ENCODE assay signal across 8 cellular contexts in the genomic region with DNA sequence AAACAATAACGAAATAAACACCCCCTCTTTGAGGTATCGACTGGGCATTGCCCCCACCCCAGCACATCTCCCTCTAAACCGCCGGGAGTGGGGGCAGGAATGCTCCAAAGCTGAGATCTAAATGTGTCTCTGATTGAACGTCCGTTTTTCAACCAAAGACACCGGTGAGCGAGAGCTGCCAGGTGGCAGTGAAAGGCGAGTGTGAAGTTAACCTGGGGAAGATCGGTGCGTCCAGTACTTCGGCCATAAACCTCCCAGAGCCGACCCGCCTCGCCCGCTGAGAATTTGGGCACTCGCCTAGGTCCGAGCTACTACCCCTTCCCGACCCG. TPM values are rescaled to one million over a fixed set of nuclear protein-coding genes. Genes with fewer than 3 reads are reported as not detected.
DNase-seq lines count a peak whose midpoint lies in the region; ATAC-seq and TF ChIP-seq lines count a peak whose summit lies in the region.

No MANE protein-coding gene starts in this region.

- H3K36me3 ChIP-seq in prostate gland, result no peaks in the 10 kb centered on the region

- H3K4me1 ChIP-seq in prostate gland (replicated peaks), result no peaks in the 10 kb centered on the region

- POLR2A ChIA-PET in activated B cell treated with CpG ODN at 0.5 μM for 24 hours (lab: Charles Lee), result interaction anchor here (1.0 to 2.2 kb wide), 9 partner anchors 43 to 645 kb away, joined by 3 to 11 read pairs (median 4); a partner anchor contains a TSS

- H3K27me3 ChIP-seq in prostate gland (replicated peaks; ENCODE audit: insufficient read depth), result no peaks in the 10 kb centered on the region

- peak overlapping the region; percentile 85 to 86 for H3K27ac ChIP-seq in prostate gland

- H3K27ac Mint-ChIP-seq in activated B cell treated with CpG ODN at 0.5 μM for 24 hours, result peak overlapping the region; percentile 88

- H3K9me3 Mint-ChIP-seq in activated B cell treated with CpG ODN at 0.5 μM for 24 hours, result no peaks in the 10 kb centered on the region

- intact Hi-C loops in activated B cell treated with CpG ODN at 0.5 μM for 24 hours (cut with micrococcal nuclease), result loop anchor here (1.0 to 5.0 kb wide), 10 partner anchors 51 to 1151 kb away; a partner anchor contains a TSS
- intact Hi-C loops in prostate gland (cut with DNase I), result no loop called here

- TF ChIP-seq CTCF in activated B cell treated with CpG ODN at 0.5 μM for 24 hours (IDR thresholded peaks at IDR 0.05) (no peak), prostate gland (IDR thresholded peaks at IDR 0.05) (no peak)

- peaks cover 25% of the 10 kb centered on the region for H3K4me1 Mint-ChIP-seq in activated B cell treated with CpG ODN at 0.5 μM for 24 hours

- CTCF ChIA-PET in activated B cell treated with CpG ODN at 0.5 μM for 24 hours (lab: Charles Lee), result interaction anchor here (1.1 to 1.4 kb wide), 2 partner anchors 149 to 259 kb away, joined by 3 read pairs; no protein-coding TSS in a partner anchor

- H3K4me3 Mint-ChIP-seq in activated B cell treated with CpG ODN at 0.5 μM for 24 hours, result peak overlapping the region; percentile 95

- DNase-seq in NCI-H2227 (lab: John Stamatoyannopoulos, UW; ENCODE audit: unreplicated experiment), result peak; percentile 33
- no peak for DNase-seq in NCI-H2227 treated with DMSO at 0.1 percent for 48 hours (lab: John Stamatoyannopoulos, UW)
- no peak for DNase-seq in activated B cell treated with CpG ODN at 0.5 μM for 24 hours
- DNase-seq in globus pallidus (ENCODE audit: low spot score), result peak; percentile 35
- DNase-seq in prostate gland (ENCODE audit: low spot score), result no peak
- no peak for DNase-seq in GOT3 (lab: John Stamatoyannopoulos, UW)
- no peak for DNase-seq in stimulated activated CD4-positive, alpha-beta T cell treated with anti-CD3 and anti-CD28 coated beads, Interleukin-4, amount 100 ng/mL, for 1 hour

- no peaks in the 10 kb centered on the region for H3K27me3 Mint-ChIP-seq in activated B cell treated with CpG ODN at 0.5 μM for 24 hours

- 0% methylated on average over 20 of the region's 20 CpGs for WGBS in prostate gland

- H3K4me3 ChIP-seq in prostate gland, result peak overlapping the region; percentile 70 to 87

- no peak for TF ChIP-seq POLR2A in prostate gland (IDR thresholded peaks at IDR 0.05)

- ATAC-seq in HG03066 (IDR thresholded peaks at IDR 0.05; ENCODE audit: low read depth, unreplicated experiment), result peak; percentile 24
- no peak for ATAC-seq in activated B cell treated with CpG ODN at 0.5 μM for 24 hours (ENCODE audit: low read depth)

- H3K36me3 Mint-ChIP-seq in activated B cell treated with CpG ODN at 0.5 μM for 24 hours (ENCODE audit: low read depth), result peaks cover 31% of the 10 kb centered on the region

- H3K9me3 ChIP-seq in prostate gland, result no peaks in the 10 kb centered on the region

RNA-seq across cellular contexts. Expression of a gene that starts 0.6 kb away (rescaled TPM):
- total RNA-seq in activated B cell treated with CpG ODN at 0.5 μM for 24 hours (14.9 and 17.9 TPM in 2 replicates), prostate gland (10 to 100 TPM; 10.3 to 58.8 TPM)

RNA-seq across cellular contexts. Expression of a gene that starts 14.2 kb away (rescaled TPM):
- total RNA-seq in activated B cell treated with CpG ODN at 0.5 μM for 24 hours, result not detected in 2 replicates
- 1 to 10 TPM in 1 of 2 donors, not detected in 1; 6.0 TPM for total RNA-seq in prostate gland

RNA-seq across cellular contexts. Expression of a gene that starts 50.8 kb away (rescaled TPM):
- total RNA-seq in activated B cell treated with CpG ODN at 0.5 μM for 24 hours (1.0 TPM in 2 replicates), prostate gland (10 to 100 TPM in 1 of 2 donors, 1 to 10 TPM in 1; 2.1 to 19.8 TPM)

Comparison
In these comparisons a context has a peak if more than half of its experiments do, and no peak if none do; other contexts are left out.
1. DNase-seq: peak in NCI-H2227 (single experiment) and globus pallidus (single experiment); none in NCI-H2227 treated with DMSO at 0.1 percent for 48 hours (single experiment), activated B cell treated with CpG ODN at 0.5 μM for 24 hours (single experiment), prostate gland (single experiment), GOT3 (single experiment) and stimulated activated CD4-positive, alpha-beta T cell treated with anti-CD3 and anti-CD28 coated beads, Interleukin-4, amount 100 ng/mL, for 1 hour (single experiment).